1 cellular context compared by ENCODE assay signal in the genomic region with DNA sequence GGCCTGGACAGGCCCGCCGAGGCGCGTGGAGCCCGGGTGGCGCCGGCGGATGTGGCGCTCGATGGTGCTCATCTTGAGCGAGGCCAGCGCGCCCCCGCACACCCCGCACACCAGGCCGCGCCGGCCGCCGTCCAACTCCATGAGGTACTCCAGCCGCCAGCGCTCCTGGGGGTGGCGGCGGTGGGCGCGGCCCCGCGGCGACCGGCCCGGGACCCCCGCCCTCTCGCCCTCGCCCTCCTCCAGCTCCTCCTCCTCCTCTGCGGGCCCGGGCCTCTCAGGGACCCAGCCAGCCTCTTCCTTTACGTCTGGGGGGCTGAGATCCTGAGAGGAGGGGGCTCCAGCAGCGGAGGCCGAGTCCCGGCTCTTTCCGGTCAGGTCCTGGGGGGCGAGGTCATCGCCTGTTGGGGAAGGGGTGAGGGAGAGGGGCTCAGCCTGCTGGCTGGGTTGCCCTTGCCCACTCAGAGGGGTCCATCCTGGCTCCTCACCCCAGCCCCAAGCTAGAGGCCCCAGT.
TF ChIP-seq lines count a peak whose summit lies in the region.

No MANE protein-coding gene starts in this region.

TF ChIP-seq in SK-N-SH, 30 proteins besides CTCF, POLR2A, EP300 and RAD21 (continued from another document):
- TF ChIP-seq PBX3 (IDR thresholded peaks at IDR 0.05) (no peak), FOSL2 (IDR thresholded peaks at IDR 0.05; ENCODE audit: borderline replicate concordance, low read depth) (no peak), MXI1 (IDR thresholded peaks at IDR 0.05; ENCODE audit: low read depth, low read length) (no peak), SIN3A (IDR thresholded peaks at IDR 0.05; ENCODE audit: borderline replicate concordance, low read depth, low read length) (no peak), MEF2A (IDR thresholded peaks at IDR 0.05; ENCODE audit: borderline replicate concordance, low read depth) (no peak), GATA2 (CRISPR knock-in tag; IDR thresholded peaks at IDR 0.05) (no peak), GABPA (IDR thresholded peaks at IDR 0.05; ENCODE audit: low read depth) (no peak), EZH2phosphoT487 (IDR thresholded peaks at IDR 0.05; ENCODE audit: borderline replicate concordance, low read depth) (no peak), NRF1 (IDR thresholded peaks at IDR 0.05; ENCODE audit: low read depth, low read length) (no peak), RCOR1 (IDR thresholded peaks at IDR 0.05; ENCODE audit: low read length) (no peak), NFIC (IDR thresholded peaks at IDR 0.05; ENCODE audit: borderline replicate concordance) (no peak), TAF1 (IDR thresholded peaks at IDR 0.05; ENCODE audit: borderline replicate concordance, low read depth, low read length) (no peak), TEAD4 (IDR thresholded peaks at IDR 0.05; ENCODE audit: borderline replicate concordance, insufficient read depth) (no peak), JUND (IDR thresholded peaks at IDR 0.05) (no peak), ZBTB33 (IDR thresholded peaks at IDR 0.05; ENCODE audit: borderline replicate concordance, low read depth) (no peak)
- TF ChIP-seq, protein P1, sequence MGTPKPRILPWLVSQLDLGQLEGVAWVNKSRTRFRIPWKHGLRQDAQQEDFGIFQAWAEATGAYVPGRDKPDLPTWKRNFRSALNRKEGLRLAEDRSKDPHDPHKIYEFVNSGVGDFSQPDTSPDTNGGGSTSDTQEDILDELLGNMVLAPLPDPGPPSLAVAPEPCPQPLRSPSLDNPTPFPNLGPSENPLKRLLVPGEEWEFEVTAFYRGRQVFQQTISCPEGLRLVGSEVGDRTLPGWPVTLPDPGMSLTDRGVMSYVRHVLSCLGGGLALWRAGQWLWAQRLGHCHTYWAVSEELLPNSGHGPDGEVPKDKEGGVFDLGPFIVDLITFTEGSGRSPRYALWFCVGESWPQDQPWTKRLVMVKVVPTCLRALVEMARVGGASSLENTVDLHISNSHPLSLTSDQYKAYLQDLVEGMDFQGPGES (IDR thresholded peaks at IDR 0.05; ENCODE audit: low read depth, low read length), result no peak
- TF ChIP-seq, protein P2, sequence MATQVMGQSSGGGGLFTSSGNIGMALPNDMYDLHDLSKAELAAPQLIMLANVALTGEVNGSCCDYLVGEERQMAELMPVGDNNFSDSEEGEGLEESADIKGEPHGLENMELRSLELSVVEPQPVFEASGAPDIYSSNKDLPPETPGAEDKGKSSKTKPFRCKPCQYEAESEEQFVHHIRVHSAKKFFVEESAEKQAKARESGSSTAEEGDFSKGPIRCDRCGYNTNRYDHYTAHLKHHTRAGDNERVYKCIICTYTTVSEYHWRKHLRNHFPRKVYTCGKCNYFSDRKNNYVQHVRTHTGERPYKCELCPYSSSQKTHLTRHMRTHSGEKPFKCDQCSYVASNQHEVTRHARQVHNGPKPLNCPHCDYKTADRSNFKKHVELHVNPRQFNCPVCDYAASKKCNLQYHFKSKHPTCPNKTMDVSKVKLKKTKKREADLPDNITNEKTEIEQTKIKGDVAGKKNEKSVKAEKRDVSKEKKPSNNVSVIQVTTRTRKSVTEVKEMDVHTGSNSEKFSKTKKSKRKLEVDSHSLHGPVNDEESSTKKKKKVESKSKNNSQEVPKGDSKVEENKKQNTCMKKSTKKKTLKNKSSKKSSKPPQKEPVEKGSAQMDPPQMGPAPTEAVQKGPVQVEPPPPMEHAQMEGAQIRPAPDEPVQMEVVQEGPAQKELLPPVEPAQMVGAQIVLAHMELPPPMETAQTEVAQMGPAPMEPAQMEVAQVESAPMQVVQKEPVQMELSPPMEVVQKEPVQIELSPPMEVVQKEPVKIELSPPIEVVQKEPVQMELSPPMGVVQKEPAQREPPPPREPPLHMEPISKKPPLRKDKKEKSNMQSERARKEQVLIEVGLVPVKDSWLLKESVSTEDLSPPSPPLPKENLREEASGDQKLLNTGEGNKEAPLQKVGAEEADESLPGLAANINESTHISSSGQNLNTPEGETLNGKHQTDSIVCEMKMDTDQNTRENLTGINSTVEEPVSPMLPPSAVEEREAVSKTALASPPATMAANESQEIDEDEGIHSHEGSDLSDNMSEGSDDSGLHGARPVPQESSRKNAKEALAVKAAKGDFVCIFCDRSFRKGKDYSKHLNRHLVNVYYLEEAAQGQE (IDR thresholded peaks at IDR 0.05; ENCODE audit: low read depth, low read length), result no peak
- TF ChIP-seq, protein P3, sequence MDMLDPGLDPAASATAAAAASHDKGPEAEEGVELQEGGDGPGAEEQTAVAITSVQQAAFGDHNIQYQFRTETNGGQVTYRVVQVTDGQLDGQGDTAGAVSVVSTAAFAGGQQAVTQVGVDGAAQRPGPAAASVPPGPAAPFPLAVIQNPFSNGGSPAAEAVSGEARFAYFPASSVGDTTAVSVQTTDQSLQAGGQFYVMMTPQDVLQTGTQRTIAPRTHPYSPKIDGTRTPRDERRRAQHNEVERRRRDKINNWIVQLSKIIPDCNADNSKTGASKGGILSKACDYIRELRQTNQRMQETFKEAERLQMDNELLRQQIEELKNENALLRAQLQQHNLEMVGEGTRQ (IDR thresholded peaks at IDR 0.05; ENCODE audit: borderline replicate concordance, low read depth, low read length), result no peak
- TF ChIP-seq, protein P4, sequence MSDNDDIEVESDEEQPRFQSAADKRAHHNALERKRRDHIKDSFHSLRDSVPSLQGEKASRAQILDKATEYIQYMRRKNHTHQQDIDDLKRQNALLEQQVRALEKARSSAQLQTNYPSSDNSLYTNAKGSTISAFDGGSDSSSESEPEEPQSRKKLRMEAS (IDR thresholded peaks at IDR 0.05; ENCODE audit: low read depth), result no peak
